ENCODE assay signal across 1 cellular context in the genomic region with DNA sequence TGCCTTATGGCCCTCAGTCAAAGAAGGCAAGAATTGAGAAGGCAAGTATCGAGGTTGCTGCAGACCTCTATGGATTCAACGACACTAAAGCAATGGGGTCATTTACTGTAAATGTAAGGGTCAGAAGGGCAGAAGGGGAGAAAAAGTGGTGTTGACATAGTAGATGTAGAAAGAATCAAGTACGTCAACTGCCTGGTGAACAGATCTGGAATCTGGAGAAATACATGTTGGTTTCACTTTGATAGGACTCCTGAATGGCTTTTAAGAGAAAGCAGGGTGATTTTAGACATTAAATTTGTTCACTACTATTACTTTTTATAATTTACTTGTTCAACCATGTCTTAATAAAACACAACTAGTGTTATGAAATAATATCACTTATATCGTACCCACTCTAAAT.
TF ChIP-seq lines count a peak whose summit lies in the region.

No MANE protein-coding gene starts in this region.

TF ChIP-seq in HepG2, 621 proteins besides CTCF, POLR2A, EP300 and RAD21 (continued from another document):
- no peak for TF ChIP-seq UBTF (CRISPR knock-in tag; IDR thresholded peaks at IDR 0.05)
